Comparison of ENCODE assay signal across 1 cellular context in genomic region chr10:13054844-13055243, GRCh38.
TF ChIP-seq lines count a peak whose summit lies in the region.

No MANE protein-coding gene starts in this region.

TF ChIP-seq in HepG2, 621 proteins besides CTCF, POLR2A, EP300 and RAD21:
- TF ChIP-seq HNRNPK (IDR thresholded peaks at IDR 0.05; ENCODE audit: low read depth, low read length, poor library complexity, severe bottlenecking), result no peak
TF ChIP-seq in HepG2: peak in this region for 0.
